8 cellular contexts compared by ENCODE assay signal in the genomic region with DNA sequence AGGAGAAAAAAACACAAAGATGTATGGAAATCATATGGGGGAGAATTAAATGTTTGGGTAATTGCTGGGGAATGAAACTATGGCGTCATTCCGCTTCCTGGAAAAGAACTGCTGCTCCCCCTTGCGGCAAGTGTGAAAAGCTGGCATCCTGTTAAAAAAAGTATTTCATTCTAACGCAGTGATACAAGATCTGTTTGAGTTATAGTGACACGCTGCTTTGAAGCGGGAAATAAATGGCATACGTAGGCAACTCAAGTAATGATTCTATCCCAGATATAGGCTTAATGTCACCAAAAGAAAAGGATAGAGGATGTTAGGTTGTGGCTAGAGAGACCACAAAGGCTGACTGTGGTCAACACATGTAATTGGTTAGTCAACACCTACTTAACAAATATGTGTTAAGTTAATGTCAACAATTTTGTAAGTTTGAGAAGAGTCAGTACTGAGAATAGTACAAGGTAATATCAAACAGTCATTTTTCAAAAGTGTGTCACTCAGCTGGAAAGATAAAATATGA.
A peak's percentile ranks its signal among the peaks of the same experiment; 100 is the strongest.
DNase-seq lines count a peak whose midpoint lies in the region; ATAC-seq, FAIRE-seq and TF ChIP-seq lines count a peak whose summit lies in the region.

No MANE protein-coding gene starts in this region.

- H3K36me3 Mint-ChIP-seq in activated naive CD4-positive, alpha-beta T cell treated with anti-CD3 and anti-CD28 coated beads, Interleukin-2, amount 50 U/mL, for 72 hours, result no peaks in the 10 kb centered on the region

- intact Hi-C loops in left ventricle myocardium inferior (cut with micrococcal nuclease), result loop anchor here (5.0 kb wide), 1 partner anchor 151 kb away; no protein-coding TSS in a partner anchor

- FAIRE-seq in GM12892 (lab: Jason Lieb, UNC), result peak; percentile 63

- no peaks in the 10 kb centered on the region for H3K9me3 Mint-ChIP-seq in activated naive CD4-positive, alpha-beta T cell treated with anti-CD3 and anti-CD28 coated beads, Interleukin-2, amount 50 U/mL, for 72 hours

- H3K4me1 ChIP-seq in Peyer's patch (peaks cover 0 to 7% (median 0%) of the 10 kb centered on the region in 4 donors), left ventricle myocardium inferior (peaks cover 8% of the 10 kb centered on the region)

- H3K4me3 ChIP-seq in Peyer's patch (no peak overlapping the region), left ventricle myocardium inferior (no peak overlapping the region), retinal pigment epithelial cell (ENCODE audit: low read length) (no peak overlapping the region)

- no peak overlapping the region for H3K27ac Mint-ChIP-seq in activated naive CD4-positive, alpha-beta T cell treated with anti-CD3 and anti-CD28 coated beads, Interleukin-2, amount 50 U/mL, for 72 hours

- H3K27me3 ChIP-seq in Peyer's patch, result no peaks in the 10 kb centered on the region
- no peaks in the 10 kb centered on the region for H3K27me3 ChIP-seq in left ventricle myocardium inferior (ENCODE audit: low read depth)

- H3K36me3 ChIP-seq in Peyer's patch (no peaks in the 10 kb centered on the region), left ventricle myocardium inferior (no peaks in the 10 kb centered on the region)

- DNase-seq in GM12892 (ENCODE audit: insufficient read length) (no peak), Peyer's patch (peak in 2 of 3 donors; percentile 66 to 76), left ventricle myocardium inferior (no peak), retinal pigment epithelial cell (ENCODE audit: low read depth) (peak; percentile 36), GM19238 (ENCODE audit: insufficient read length, low spot score) (no peak)
- peak in 1 of 2 donors; percentile 35 for DNase-seq in activated naive CD4-positive, alpha-beta T cell treated with anti-CD3 and anti-CD28 coated beads, Interleukin-2, amount 50 U/mL, for 72 hours (ENCODE audit: low spot score in 2 of 2)

- H3K27ac ChIP-seq in 22Rv1 (no peak overlapping the region; the same call in 1 of the 2 replicates), Peyer's patch (no peak overlapping the region), left ventricle myocardium inferior (replicated peaks) (no peak overlapping the region)

- peak; percentile 66 for ATAC-seq in HG03520 (IDR thresholded peaks at IDR 0.05; ENCODE audit: unreplicated experiment)
- peak; percentile 47 to 84 for ATAC-seq in activated naive CD4-positive, alpha-beta T cell treated with anti-CD3 and anti-CD28 coated beads, Interleukin-2, amount 50 U/mL, for 72 hours

- H3K9me3 ChIP-seq in Peyer's patch (no peaks in the 10 kb centered on the region), left ventricle myocardium inferior (replicated peaks) (peaks cover 9% of the 10 kb centered on the region)

- TF ChIP-seq POLR2A in GM12892 (IDR thresholded peaks at IDR 0.05; ENCODE audit: low read depth, low read length) (no peak), Peyer's patch (IDR thresholded peaks at IDR 0.05) (no peak)

- TF ChIP-seq CTCF in 22Rv1 (IDR thresholded peaks at IDR 0.05) (peak; percentile 93), Peyer's patch (IDR thresholded peaks at IDR 0.05) (peak; percentile 17 to 94 (median 80)), left ventricle myocardium inferior (IDR thresholded peaks at IDR 0.05; ENCODE audit: borderline replicate concordance) (peak; percentile 83), retinal pigment epithelial cell (conservative IDR thresholded peaks at IDR 0.05; ENCODE audit: low read depth, low read length) (peak; percentile 80)

Comparison
In these comparisons a context has a peak if more than half of its experiments do, and no peak if none do; other contexts are left out.
1. DNase-seq: peak in Peyer's patch (2 of 3) and retinal pigment epithelial cell (single experiment); none in GM12892 (single experiment), left ventricle myocardium inferior (single experiment) and GM19238 (single experiment).
2. Peak in every context shown above with its lines, with median percentiles within 50 percentile points of each other: CTCF ChIP-seq.